Comparison of ENCODE assay signal across 20 cellular contexts in the genomic region with DNA sequence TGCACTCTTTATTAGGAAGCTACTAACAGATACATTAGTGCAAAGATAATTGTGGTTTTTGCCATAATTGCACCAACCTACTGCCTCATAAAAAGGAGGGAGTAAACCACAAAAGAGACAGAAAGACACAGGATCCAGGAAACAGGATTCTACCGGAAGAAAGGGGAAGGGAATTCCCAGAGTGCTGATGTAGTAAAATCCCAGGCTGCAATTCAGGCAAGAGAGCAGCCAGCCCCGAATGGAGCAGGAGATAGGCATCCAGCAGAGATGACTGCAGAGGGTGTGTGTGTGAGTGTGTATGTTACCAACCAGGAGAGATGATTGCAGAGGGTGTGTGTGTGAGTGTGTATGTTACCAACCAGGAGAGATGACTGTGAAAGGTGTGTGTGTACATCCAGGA.
DNase-seq lines count a peak whose midpoint lies in the region; FAIRE-seq and TF ChIP-seq lines count a peak whose summit lies in the region.
"Had no signal": no experiment of that assay in that cellular context is flagged by ENCODE, and none has a peak within 500 bp of the region (broad histone marks: within the 10 kb centered on the region; RNA-seq: fewer than 3 reads in every experiment).

No MANE protein-coding gene starts in this region.

- peaks cover 8% of the 10 kb centered on the region for H3K9me3 Mint-ChIP-seq in MCF 10A (ENCODE audit: unreplicated experiment)
- H3K9me3 Mint-ChIP-seq: H9 had no signal

- no peaks in the 10 kb centered on the region for H3K27me3 ChIP-seq in breast epithelium
- H3K27me3 ChIP-seq: esophagus squamous epithelium had no signal

- H3K27ac ChIP-seq in breast epithelium = no peak overlapping the region
- H3K27ac ChIP-seq: A549, esophagus squamous epithelium, KMS-11 had no signal

- H3K27ac Mint-ChIP-seq in MCF 10A (ENCODE audit: low read depth, unreplicated experiment) = no peak overlapping the region
- H3K27ac Mint-ChIP-seq: activated T-cell treated with anti-CD3 and anti-CD28 coated beads, Interleukin-2, amount 50 U/mL, for 24 hours; stimulated activated naive CD8-positive, alpha-beta T cell treated with anti-CD3 and anti-CD28 coated beads, Interleukin-15, Interleukin-2, amounts not matched to agents 100 ng/mL and 50 ng/mL, for 24 hours had no signal

- H3K27me3 Mint-ChIP-seq in MCF 10A (ENCODE audit: insufficient read depth, unreplicated experiment) = no peaks in the 10 kb centered on the region
- H3K27me3 Mint-ChIP-seq: stimulated activated naive CD8-positive, alpha-beta T cell treated with anti-CD3 and anti-CD28 coated beads, Interleukin-15, Interleukin-2, amounts not matched to agents 100 ng/mL and 50 ng/mL, for 24 hours had no signal

- POLR2A ChIA-PET in MCF 10A (lab: Yijun Ruan, JAX) = no interaction called here

- H3K4me3 Mint-ChIP-seq in MCF 10A (ENCODE audit: unreplicated experiment) = no peak overlapping the region
- H3K4me3 Mint-ChIP-seq: activated T-cell treated with anti-CD3 and anti-CD28 coated beads, Interleukin-2, amount 50 U/mL, for 24 hours; H9; stimulated activated naive CD8-positive, alpha-beta T cell treated with anti-CD3 and anti-CD28 coated beads, Interleukin-15, Interleukin-2, amounts not matched to agents 100 ng/mL and 50 ng/mL, for 24 hours had no signal

- DNase-seq in MCF 10A (ENCODE audit: unreplicated experiment) = peak; percentile 22
- DNase-seq in breast epithelium (ENCODE audit: low spot score in 2 of 2) = no peak
- DNase-seq in astrocyte of the hippocampus (ENCODE audit: low read depth, low spot score) = peak; percentile 22
- peak; percentile 40 for DNase-seq in iPS-NIHi7 (ENCODE audit: extremely low spot score)
- peak; percentile 29 for DNase-seq in urothelium cell line (ENCODE audit: low spot score)
- no peak for DNase-seq in NCI-H526 (lab: John Stamatoyannopoulos, UW)
- DNase-seq in OCI-M2 (lab: John Stamatoyannopoulos, UW; ENCODE audit: unreplicated experiment) = no peak
- no peak for DNase-seq in cerebellum (ENCODE audit: low spot score)
- DNase-seq: activated CD4-positive, alpha-beta T cell treated with anti-CD3 and anti-CD28 coated beads, Interleukin-2, amount 50 U/mL, for 1 hour; activated T-cell treated with anti-CD3 and anti-CD28 coated beads, Interleukin-2, amount 50 U/mL, for 24 hours; Calu3; esophagus squamous epithelium; H9; NCI-H1694; NCI-H82; occipital lobe; T-helper 9 cell had no signal

- no peaks in the 10 kb centered on the region for H3K4me1 ChIP-seq in breast epithelium
- H3K4me1 ChIP-seq: A549 had no signal

- BruUV-seq in MCF 10A (replicated peaks; lab: Mats Ljungman, UMichigan) = no TSS peak

- TF ChIP-seq POLR2A in breast epithelium (IDR thresholded peaks at IDR 0.05) = no peak

- TF ChIP-seq CTCF in MCF 10A (IDR thresholded peaks at IDR 0.05; ENCODE audit: unreplicated experiment) (no peak), breast epithelium (IDR thresholded peaks at IDR 0.05) (no peak)

- H3K36me3 ChIP-seq in breast epithelium = no peaks in the 10 kb centered on the region
- H3K36me3 ChIP-seq: esophagus squamous epithelium had no signal

- H3K4me3 ChIP-seq in breast epithelium = no peak overlapping the region
- H3K4me3 ChIP-seq: A549, esophagus squamous epithelium had no signal

- H3K4me1 Mint-ChIP-seq in MCF 10A (ENCODE audit: insufficient read depth, unreplicated experiment) = peaks cover 6% of the 10 kb centered on the region

- no peaks in the 10 kb centered on the region for H3K36me3 Mint-ChIP-seq in MCF 10A (ENCODE audit: insufficient read depth, unreplicated experiment)

- no peaks in the 10 kb centered on the region for H3K9me3 ChIP-seq in breast epithelium
- H3K9me3 ChIP-seq: A549, esophagus squamous epithelium had no signal

- intact Hi-C loops in MCF 10A (cut with micrococcal nuclease) = no loop called here
- intact Hi-C loops in breast epithelium (cut with DNase I; ENCODE audit: low total_unique reads) = no loop called here

- peak; percentile 95 for FAIRE-seq in urothelium cell line (lab: Jason Lieb, UNC)
- FAIRE-seq: A549 had no signal

- CTCF ChIA-PET in MCF 10A (lab: Yijun Ruan, JAX) = no interaction called here

Comparison
In these comparisons a context has a peak if more than half of its experiments do, and no peak if none do; other contexts are left out.
1. DNase-seq: peak in MCF 10A (single experiment), astrocyte of the hippocampus (single experiment), iPS-NIHi7 (single experiment) and urothelium cell line (single experiment); none in breast epithelium (0 of 2), NCI-H526 (0 of 2), OCI-M2 (single experiment) and cerebellum (single experiment).